In genomic region chr15:66369773-66370651, GRCh38 we compare ENCODE assay signal across 8 cellular contexts. TPM values are rescaled to one million over a fixed set of nuclear protein-coding genes. Genes with fewer than 3 reads are reported as not detected.
DNase-seq lines count a peak whose midpoint lies in the region; ATAC-seq, FAIRE-seq and TF ChIP-seq lines count a peak whose summit lies in the region.

No MANE protein-coding gene starts in this region.

- H3F3A ChIP-seq in MM.1S (ENCODE audit: insufficient read depth, low read length), result no peaks in the 10 kb centered on the region; the same call in 1 of the 2 replicates

- H3K27ac ChIP-seq in MM.1S (ENCODE audit: low read length), result peak overlapping the region; percentile 31; the same call in 1 of the 2 replicates
- peak overlapping the region; percentile 48 to 97 for H3K27ac ChIP-seq in small intestine (ENCODE audit: low read depth in 1 of 2, low read length in 1 of 2)

- H3K36me3 ChIP-seq in MM.1S (replicated peaks; ENCODE audit: insufficient read depth, low read length), result no peaks in the 10 kb centered on the region
- H3K36me3 ChIP-seq in small intestine (ENCODE audit: control insufficient read depth in 2 of 2, insufficient read depth in 2 of 2, low read length in 2 of 2), result no peaks in the 10 kb centered on the region

- H3K9me3 Mint-ChIP-seq in activated T-helper 2 cell treated with anti-CD3 and anti-CD28 coated beads, Interferon-gamma antibody, Interleukin-2, Interleukin-4, amounts not matched to agents 10 μg/mL and 5 μg/mL and 100 μg/mL, durations not matched to agents 14 hours and 24 hours and 36 hours, result peaks cover 3% of the 10 kb centered on the region

- H3K4me1 Mint-ChIP-seq in activated T-helper 2 cell treated with anti-CD3 and anti-CD28 coated beads, Interferon-gamma antibody, Interleukin-2, Interleukin-4, amounts not matched to agents 10 μg/mL and 5 μg/mL and 100 μg/mL, durations not matched to agents 14 hours and 24 hours and 36 hours (ENCODE audit: low read depth), result peaks cover 19% of the 10 kb centered on the region

- H2AFZ ChIP-seq in MM.1S (ENCODE audit: low read length), result peak overlapping the region; percentile 73

- peak overlapping the region; percentile 30; the same call in 1 of the 2 replicates for H3K9ac ChIP-seq in MM.1S (ENCODE audit: low read length)

- no peaks in the 10 kb centered on the region for H4K20me1 ChIP-seq in MM.1S (ENCODE audit: insufficient read depth, low read length)

- H3K4me3 Mint-ChIP-seq in activated T-helper 2 cell treated with anti-CD3 and anti-CD28 coated beads, Interferon-gamma antibody, Interleukin-2, Interleukin-4, amounts not matched to agents 10 μg/mL and 5 μg/mL and 100 μg/mL, durations not matched to agents 14 hours and 24 hours and 36 hours (ENCODE audit: low read depth), result peak overlapping the region; percentile 73

- POLR2A ChIA-PET in GM10248 (lab: Yijun Ruan, JAX), result no interaction called here

- peak; percentile 40 for ATAC-seq in left ventricle myocardium superior
- no peak for ATAC-seq in GM21737 (IDR thresholded peaks at IDR 0.05; ENCODE audit: unreplicated experiment)
- ATAC-seq in GM21526 (IDR thresholded peaks at IDR 0.05; ENCODE audit: low FRiP score, unreplicated experiment), result no peak
- no peak for ATAC-seq in GM18861 (IDR thresholded peaks at IDR 0.05; ENCODE audit: unreplicated experiment)

- H3K27me3 ChIP-seq in MM.1S (replicated peaks; ENCODE audit: insufficient read depth, low read length), result no peaks in the 10 kb centered on the region
- no peaks in the 10 kb centered on the region for H3K27me3 ChIP-seq in small intestine (ENCODE audit: control insufficient read depth in 2 of 2, insufficient read depth in 2 of 2, low read length in 2 of 2)

- H3K9me3 ChIP-seq in MM.1S (replicated peaks; ENCODE audit: insufficient read depth, low read length) (no peaks in the 10 kb centered on the region), small intestine (ENCODE audit: control insufficient read depth, low read depth) (no peaks in the 10 kb centered on the region)

- no peak for FAIRE-seq in small intestine (lab: Jason Lieb, UNC)

- H3K27ac Mint-ChIP-seq in activated T-helper 2 cell treated with anti-CD3 and anti-CD28 coated beads, Interferon-gamma antibody, Interleukin-2, Interleukin-4, amounts not matched to agents 10 μg/mL and 5 μg/mL and 100 μg/mL, durations not matched to agents 14 hours and 24 hours and 36 hours, result peak overlapping the region; percentile 97

- TF ChIP-seq CTCF in GM10248 (IDR thresholded peaks at IDR 0.05; ENCODE audit: control extremely low read depth, extremely low read depth, low read depth, missing control alignments), result no peak
- TF ChIP-seq CTCF in MM.1S (IDR thresholded peaks at IDR 0.05; ENCODE audit: low read length), result no peak

- peaks cover 7% of the 10 kb centered on the region for H3K4me1 ChIP-seq in MM.1S (ENCODE audit: low read length)
- no peaks in the 10 kb centered on the region for H3K4me1 ChIP-seq in small intestine (ENCODE audit: control insufficient read depth in 2 of 2, insufficient read depth in 1 of 2, low read depth in 1 of 2, low read length in 1 of 2)

- no peaks in the 10 kb centered on the region for H3K79me2 ChIP-seq in MM.1S (ENCODE audit: low read length)

- 18 to 41% (median 28%) methylated on average over 12 of the region's 12 CpGs for WGBS in small intestine, 3 donors

- intact Hi-C loops in activated T-helper 2 cell treated with anti-CD3 and anti-CD28 coated beads, Interferon-gamma antibody, Interleukin-2, Interleukin-4, amounts not matched to agents 10 μg/mL and 5 μg/mL and 100 μg/mL, durations not matched to agents 14 hours and 24 hours and 36 hours (cut with micrococcal nuclease), result loop anchor here (1.0 kb wide), 2 partner anchors 14 to 16 kb away; partner anchors contain the start of genes MAP2K1 and TIPIN
- intact Hi-C loops in left ventricle myocardium superior (cut with micrococcal nuclease), result no loop called here

- no peaks in the 10 kb centered on the region for H3K27me3 Mint-ChIP-seq in activated T-helper 2 cell treated with anti-CD3 and anti-CD28 coated beads, Interferon-gamma antibody, Interleukin-2, Interleukin-4, amounts not matched to agents 10 μg/mL and 5 μg/mL and 100 μg/mL, durations not matched to agents 14 hours and 24 hours and 36 hours (ENCODE audit: low read depth)

- peak overlapping the region; percentile 36; the same call in 1 of the 2 replicates for H3K4me3 ChIP-seq in MM.1S (ENCODE audit: low read length)
- H3K4me3 ChIP-seq in small intestine (ENCODE audit: low read depth in 1 of 2, low read length in 2 of 2), result peak overlapping the region in 1 of 2 donors; percentile 35

- CTCF ChIA-PET in GM10248 (lab: Yijun Ruan, JAX), result interaction anchor here (1.4 to 4.0 kb wide), 3 partner anchors 16 to 127 kb away, joined by 3 to 24 read pairs (median 11); partner anchors contain the start of genes MAP2K1 and SNAPC5

- H3K36me3 Mint-ChIP-seq in activated T-helper 2 cell treated with anti-CD3 and anti-CD28 coated beads, Interferon-gamma antibody, Interleukin-2, Interleukin-4, amounts not matched to agents 10 μg/mL and 5 μg/mL and 100 μg/mL, durations not matched to agents 14 hours and 24 hours and 36 hours (ENCODE audit: low read depth), result peaks cover 3% of the 10 kb centered on the region

- DNase-seq in GM10248 (ENCODE audit: extremely low spot score) (peak; percentile 53), MM.1S (peak; percentile 31), left ventricle myocardium superior (no peak), small intestine (peak; percentile 35)
- peak; percentile 20 for DNase-seq in activated T-helper 2 cell treated with anti-CD3 and anti-CD28 coated beads, Interferon-gamma antibody, Interleukin-2, Interleukin-4, amounts not matched to agents 10 μg/mL and 5 μg/mL and 100 μg/mL, durations not matched to agents 14 hours and 24 hours and 36 hours (ENCODE audit: low spot score)

- H3K9me2 ChIP-seq in MM.1S (replicated peaks; ENCODE audit: insufficient read depth, low read length), result no peaks in the 10 kb centered on the region

- peak overlapping the region; percentile 68 for H3K4me2 ChIP-seq in MM.1S (ENCODE audit: low read depth, low read length)

RNA-seq across cellular contexts. Expression of gene TIPIN, which starts 13.5 kb away (rescaled TPM):
- 42.4 and 43.3 TPM in 2 replicates for total RNA-seq in activated T-helper 2 cell treated with anti-CD3 and anti-CD28 coated beads, Interferon-gamma antibody, Interleukin-2, Interleukin-4, amounts not matched to agents 10 μg/mL and 5 μg/mL and 100 μg/mL, durations not matched to agents 14 hours and 24 hours and 36 hours
- 4.0 TPM for total RNA-seq in left ventricle myocardium superior
- 1 to 10 TPM in 1 of 3 donors, under 1 TPM in 2; 0.27 to 7.2 (median 0.67) TPM for polyA plus RNA-seq in small intestine

RNA-seq across cellular contexts. Expression of gene MAP2K1, which starts 16.7 kb away (rescaled TPM):
- total RNA-seq in activated T-helper 2 cell treated with anti-CD3 and anti-CD28 coated beads, Interferon-gamma antibody, Interleukin-2, Interleukin-4, amounts not matched to agents 10 μg/mL and 5 μg/mL and 100 μg/mL, durations not matched to agents 14 hours and 24 hours and 36 hours, result 107 and 111 TPM in 2 replicates
- 40.4 TPM for total RNA-seq in left ventricle myocardium superior
- 10 to 100 TPM; 18.6 to 29.8 (median 19.0) TPM for polyA plus RNA-seq in small intestine
